Comparison of ENCODE assay signal across 1 cellular context in the genomic region with DNA sequence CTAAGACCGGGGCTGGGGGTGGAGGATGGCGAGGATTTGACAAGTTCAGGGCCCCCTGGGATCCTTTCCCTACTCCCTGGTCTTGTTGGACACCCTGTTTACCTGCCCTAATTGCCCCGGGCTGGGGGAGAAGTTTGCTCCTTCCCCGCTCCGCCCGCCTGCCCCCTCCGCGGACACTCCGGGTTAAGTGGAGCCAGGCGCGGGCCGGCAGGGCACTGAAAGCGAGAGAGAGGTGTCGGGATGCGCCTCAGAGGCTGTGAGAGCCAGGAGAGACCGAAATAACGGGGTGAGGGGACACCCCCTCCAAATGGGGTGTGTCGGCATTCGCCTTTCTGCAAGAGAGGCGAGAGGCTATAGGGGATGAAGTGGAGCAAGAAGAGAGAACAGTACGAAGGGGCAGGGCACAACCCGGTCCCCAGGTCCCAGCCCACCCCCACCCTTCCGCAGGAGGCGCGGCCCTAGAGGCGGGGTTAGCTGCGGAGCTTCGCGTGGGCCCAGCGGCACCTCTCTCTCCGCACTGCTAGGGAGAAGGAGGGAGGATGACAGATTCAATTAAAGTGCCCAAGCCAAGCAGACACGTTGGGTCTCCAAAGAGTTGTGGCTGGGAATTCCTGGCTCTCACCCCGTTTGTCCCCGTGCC.
TF ChIP-seq lines count a peak whose summit lies in the region.

No MANE protein-coding gene starts in this region.

TF ChIP-seq in IMR-90, 13 proteins besides CTCF, POLR2A, EP300 and RAD21:
- TF ChIP-seq, protein P1, sequence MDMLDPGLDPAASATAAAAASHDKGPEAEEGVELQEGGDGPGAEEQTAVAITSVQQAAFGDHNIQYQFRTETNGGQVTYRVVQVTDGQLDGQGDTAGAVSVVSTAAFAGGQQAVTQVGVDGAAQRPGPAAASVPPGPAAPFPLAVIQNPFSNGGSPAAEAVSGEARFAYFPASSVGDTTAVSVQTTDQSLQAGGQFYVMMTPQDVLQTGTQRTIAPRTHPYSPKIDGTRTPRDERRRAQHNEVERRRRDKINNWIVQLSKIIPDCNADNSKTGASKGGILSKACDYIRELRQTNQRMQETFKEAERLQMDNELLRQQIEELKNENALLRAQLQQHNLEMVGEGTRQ (IDR thresholded peaks at IDR 0.05; ENCODE audit: low read depth, low read length), result no peak
- TF ChIP-seq MAZ (IDR thresholded peaks at IDR 0.05; ENCODE audit: borderline replicate concordance, low read depth, low read length), result no peak
- TF ChIP-seq NFE2L2 (IDR thresholded peaks at IDR 0.05; ENCODE audit: low read depth, low read length), result no peak
- no peak for TF ChIP-seq MAFK (IDR thresholded peaks at IDR 0.05; ENCODE audit: low read depth, low read length)
- TF ChIP-seq, protein P2, sequence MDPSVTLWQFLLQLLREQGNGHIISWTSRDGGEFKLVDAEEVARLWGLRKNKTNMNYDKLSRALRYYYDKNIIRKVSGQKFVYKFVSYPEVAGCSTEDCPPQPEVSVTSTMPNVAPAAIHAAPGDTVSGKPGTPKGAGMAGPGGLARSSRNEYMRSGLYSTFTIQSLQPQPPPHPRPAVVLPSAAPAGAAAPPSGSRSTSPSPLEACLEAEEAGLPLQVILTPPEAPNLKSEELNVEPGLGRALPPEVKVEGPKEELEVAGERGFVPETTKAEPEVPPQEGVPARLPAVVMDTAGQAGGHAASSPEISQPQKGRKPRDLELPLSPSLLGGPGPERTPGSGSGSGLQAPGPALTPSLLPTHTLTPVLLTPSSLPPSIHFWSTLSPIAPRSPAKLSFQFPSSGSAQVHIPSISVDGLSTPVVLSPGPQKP (IDR thresholded peaks at IDR 0.05; ENCODE audit: borderline replicate concordance, low read depth, low read length), result no peak
- TF ChIP-seq BHLHE40 (IDR thresholded peaks at IDR 0.05; ENCODE audit: low read depth, low read length), result no peak
- no peak for TF ChIP-seq MXI1 (IDR thresholded peaks at IDR 0.05; ENCODE audit: borderline replicate concordance, low read depth, low read length)
